Comparison of ENCODE assay signal across 26 cellular contexts in genomic region chr18:7173216-7173615, GRCh38. TPM values are rescaled to one million over a fixed set of nuclear protein-coding genes. Genes with fewer than 3 reads are reported as not detected.
DNase-seq lines count a peak whose midpoint lies in the region; ATAC-seq, FAIRE-seq and TF ChIP-seq lines count a peak whose summit lies in the region.
"Had no signal": no experiment of that assay in that cellular context is flagged by ENCODE, and none has a peak within 500 bp of the region (broad histone marks: within the 10 kb centered on the region; RNA-seq: fewer than 3 reads in every experiment).

No MANE protein-coding gene starts in this region.

- H3K4me2 ChIP-seq in mesendoderm (ENCODE audit: low read length) (peak overlapping the region; percentile 24), trophoblast cell (ENCODE audit: low read length) (no peak overlapping the region), HepG2 (ENCODE audit: low read depth, low read length) (no peak overlapping the region)
- H3K4me2 ChIP-seq: BLaER1 had no signal

- no TSS peak for BruUV-seq in HepG2 (replicated peaks; lab: Mats Ljungman, UMichigan)

- H4K8ac ChIP-seq in mesendoderm (ENCODE audit: low read depth, low read length) (no peak overlapping the region), trophoblast cell (ENCODE audit: low read depth, low read length) (no peak overlapping the region)

- H3K9me3 Mint-ChIP-seq in type B pancreatic cell: no peaks in the 10 kb centered on the region
- H3K9me3 Mint-ChIP-seq: CD14-positive monocyte had no signal

- H3K18ac ChIP-seq in mesendoderm (ENCODE audit: low read length): peak overlapping the region; percentile 33
- peak overlapping the region; percentile 51 for H3K18ac ChIP-seq in trophoblast cell (ENCODE audit: low read length)

- H3K4ac ChIP-seq in mesendoderm (ENCODE audit: low read depth, low read length): no peak overlapping the region
- H3K4ac ChIP-seq in trophoblast cell (ENCODE audit: low read depth, low read length): no peak overlapping the region

- H3K36me3 ChIP-seq in mesendoderm (ENCODE audit: control insufficient read depth, insufficient read depth, low read length): no peaks in the 10 kb centered on the region
- no peaks in the 10 kb centered on the region for H3K36me3 ChIP-seq in trophoblast cell (ENCODE audit: control insufficient read depth in 1 of 2, insufficient read depth in 2 of 2, low read length in 2 of 2)
- H3K36me3 ChIP-seq in HepG2 (replicated peaks in 1 of 2; ENCODE audit: control insufficient read depth in 1 of 2, insufficient read depth in 2 of 2, low read length in 2 of 2): no peaks in the 10 kb centered on the region
- H3K36me3 ChIP-seq: BE2C, BLaER1 had no signal

- H4K12ac ChIP-seq in trophoblast cell (ENCODE audit: low read depth, low read length): no peak overlapping the region

- H3K79me1 ChIP-seq in mesendoderm (ENCODE audit: low read length): no peaks in the 10 kb centered on the region
- peaks cover 18% of the 10 kb centered on the region for H3K79me1 ChIP-seq in trophoblast cell (ENCODE audit: low read length)

- WGBS in mesendoderm (ENCODE audit: extremely low coverage, insufficient coverage, low lambda C conversion rate): no CpG with 5 or more reads among the region's 15 CpGs
- no CpG with 5 or more reads among the region's 15 CpGs for WGBS in trophoblast cell (ENCODE audit: extremely low coverage, insufficient coverage, insufficient read length)
- 57% methylated on average over 8 of the region's 15 CpGs for WGBS in HepG2 (ENCODE audit: low lambda C conversion rate)

- in situ Hi-C loops in HepG2 (cut with HindIII; ENCODE audit: extremely low pct_ligation_motif_present, low pct_unique_long_range_greater_than_20kb): loop anchor here (10.0 to 25.0 kb wide), 2 partner anchors 136 to 248 kb away; no protein-coding TSS in a partner anchor

- no peaks in the 10 kb centered on the region for H3K36me3 Mint-ChIP-seq in type B pancreatic cell
- H3K36me3 Mint-ChIP-seq: CD14-positive monocyte; CD4-positive, alpha-beta memory T cell; CD4-positive, CD25-positive, alpha-beta regulatory T cell; CD8-positive, alpha-beta memory T cell had no signal

- peaks cover 7% of the 10 kb centered on the region for H3K4me1 ChIP-seq in mesendoderm (ENCODE audit: control insufficient read depth, low read depth, low read length)
- peaks cover 20 to 28% of the 10 kb centered on the region in 2 experiments for H3K4me1 ChIP-seq in trophoblast cell (ENCODE audit: control insufficient read depth in 1 of 2, insufficient read depth in 2 of 2, low read length in 2 of 2)
- H3K4me1 ChIP-seq in HepG2 (ENCODE audit: insufficient read depth, low read length): no peaks in the 10 kb centered on the region
- H3K4me1 ChIP-seq: BE2C, BLaER1 had no signal

- H2AFZ ChIP-seq in trophoblast cell (ENCODE audit: insufficient read depth, low read length, poor library complexity): no peak overlapping the region
- no peak overlapping the region for H2AFZ ChIP-seq in HepG2 (ENCODE audit: low read length)

- TF ChIP-seq POLR2A in HepG2 (IDR thresholded peaks at IDR 0.05; ENCODE audit: insufficient read depth in 1 of 2, low read depth in 2 of 2, low read length in 2 of 2): no peak

- TF ChIP-seq CTCF in type B pancreatic cell (conservative IDR thresholded peaks at IDR 0.05) (no peak), HepG2 (CRISPR knock-in tag; IDR thresholded peaks at IDR 0.05) (no peak)

- H3K14ac ChIP-seq in trophoblast cell (ENCODE audit: low read length): peak overlapping the region; percentile 12

- no peak overlapping the region for H4K5ac ChIP-seq in mesendoderm (ENCODE audit: low read length)

- peak overlapping the region; percentile 24 for H2BK12ac ChIP-seq in trophoblast cell (ENCODE audit: low read length)

- H2BK15ac ChIP-seq in mesendoderm (replicated peaks; ENCODE audit: low read depth): no peak overlapping the region

- CTCF ChIA-PET in HepG2 (lab: Yijun Ruan, JAX; ENCODE audit: low intra/inter-chr PET ratio, low total read pairs): no interaction called here

- TF ChIP-seq EP300 in HepG2 (IDR thresholded peaks at IDR 0.05; ENCODE audit: low read depth in 2 of 2, low read length in 2 of 2) (no peak), HepG2 (CRISPR knock-in tag; IDR thresholded peaks at IDR 0.05; ENCODE audit: borderline replicate concordance) (no peak)

- H3K9ac ChIP-seq in mesendoderm (ENCODE audit: low read length) (no peak overlapping the region), trophoblast cell (ENCODE audit: low read length) (no peak overlapping the region), HepG2 (ENCODE audit: insufficient read depth, low read depth, low read length) (no peak overlapping the region)
- H3K9ac ChIP-seq: BLaER1 had no signal

- no peak overlapping the region for H3K27ac Mint-ChIP-seq in type B pancreatic cell
- H3K27ac Mint-ChIP-seq: CD14-positive monocyte; CD4-positive, alpha-beta memory T cell; CD4-positive, CD25-positive, alpha-beta regulatory T cell; CD8-positive, alpha-beta memory T cell had no signal

- H3K27ac ChIP-seq in mesendoderm (ENCODE audit: low read depth, low read length): peak overlapping the region; percentile 49
- peak overlapping the region; percentile 30 for H3K27ac ChIP-seq in trophoblast cell (ENCODE audit: low read depth, low read length)
- no peak overlapping the region for H3K27ac ChIP-seq in HepG2 (ENCODE audit: extremely low read length, insufficient read depth, low read length)
- H3K27ac ChIP-seq: BLaER1 had no signal

- H3K79me2 ChIP-seq in mesendoderm (ENCODE audit: control insufficient read depth, insufficient read depth, low read length): no peaks in the 10 kb centered on the region
- no peaks in the 10 kb centered on the region for H3K79me2 ChIP-seq in trophoblast cell (ENCODE audit: control insufficient read depth, insufficient read depth, low read length, poor library complexity)
- no peaks in the 10 kb centered on the region for H3K79me2 ChIP-seq in HepG2 (ENCODE audit: insufficient read depth, low read length)

- ATAC-seq in left lobe of liver: no peak
- no peak for ATAC-seq in HepG2

- TF ChIP-seq RAD21 in HepG2 (CRISPR knock-in tag; IDR thresholded peaks at IDR 0.05): no peak

- H2BK120ac ChIP-seq in mesendoderm (ENCODE audit: low read depth, low read length) (no peak overlapping the region), trophoblast cell (ENCODE audit: insufficient read depth, low read length, poor library complexity) (no peak overlapping the region)

- H3K9me3 ChIP-seq in trophoblast cell (ENCODE audit: insufficient read depth, low read depth, low read length) (no peaks in the 10 kb centered on the region), HepG2 (ENCODE audit: low read length) (no peaks in the 10 kb centered on the region)
- H3K9me3 ChIP-seq: BE2C, BLaER1 had no signal

- peaks cover 4% of the 10 kb centered on the region for H3K4me1 Mint-ChIP-seq in type B pancreatic cell (ENCODE audit: unreplicated experiment)
- H3K4me1 Mint-ChIP-seq: CD4-positive, alpha-beta memory T cell; CD4-positive, CD25-positive, alpha-beta regulatory T cell; CD8-positive, alpha-beta memory T cell had no signal

- H3K4me3 ChIP-seq in mesendoderm (ENCODE audit: low read length): no peak overlapping the region
- H3K4me3 ChIP-seq in trophoblast cell (ENCODE audit: low read depth, low read length): no peak overlapping the region
- no peak overlapping the region for H3K4me3 ChIP-seq in HepG2 (replicated peaks in 1 of 3; ENCODE audit: insufficient read depth in 1 of 3, low read depth in 2 of 3, low read length in 3 of 3)
- H3K4me3 ChIP-seq: BLaER1 had no signal

- no peaks in the 10 kb centered on the region for H4K20me1 ChIP-seq in HepG2 (ENCODE audit: insufficient read depth, low read length)
- H4K20me1 ChIP-seq: BLaER1 had no signal

- H2BK5ac ChIP-seq in mesendoderm (ENCODE audit: low read length) (peak overlapping the region; percentile 91), trophoblast cell (ENCODE audit: low read depth, low read length, poor library complexity) (no peak overlapping the region)

- POLR2A ChIA-PET in HepG2 (lab: Yijun Ruan, JAX): no interaction called here

- no peak for FAIRE-seq in HepG2 (lab: Jason Lieb, UNC)
- FAIRE-seq: A204.1, D721Med, G401.6, GM12891, GM19239 had no signal

- H3K27me3 ChIP-seq in mesendoderm (ENCODE audit: insufficient read depth, low read length, poor library complexity) (no peaks in the 10 kb centered on the region), trophoblast cell (ENCODE audit: insufficient read depth, low read length) (no peaks in the 10 kb centered on the region), HepG2 (ENCODE audit: control insufficient read depth in 1 of 2, insufficient read depth in 2 of 2, low read length in 2 of 2) (peaks cover 0 to 7% of the 10 kb centered on the region in 2 experiments; a peak in 1 of 5 replicates)
- H3K27me3 ChIP-seq: BE2C, BLaER1 had no signal

- peak overlapping the region; percentile 38 for H4K91ac ChIP-seq in trophoblast cell (ENCODE audit: low read depth, low read length)

- H3K23ac ChIP-seq in mesendoderm (ENCODE audit: low read length): no peak overlapping the region
- no peak overlapping the region for H3K23ac ChIP-seq in trophoblast cell (ENCODE audit: low read length)

- H3K27me3 Mint-ChIP-seq in type B pancreatic cell: no peaks in the 10 kb centered on the region
- H3K27me3 Mint-ChIP-seq: CD4-positive, alpha-beta memory T cell; CD4-positive, CD25-positive, alpha-beta regulatory T cell had no signal

- H2AK5ac ChIP-seq in mesendoderm (ENCODE audit: low read length): no peak overlapping the region
- H2AK5ac ChIP-seq in trophoblast cell (ENCODE audit: low read length): no peak overlapping the region

- peak overlapping the region; percentile 73 for H3K56ac ChIP-seq in mesendoderm (ENCODE audit: low read length)

- DNase-seq in mesendoderm (peak; percentile 58), trophoblast cell (peak; percentile 95 to 99), type B pancreatic cell (ENCODE audit: extremely low spot score, unreplicated experiment) (peak; percentile 39), left lobe of liver (ENCODE audit: low spot score) (no peak), HepG2 (ENCODE audit: low spot score) (no peak), HT-29 (ENCODE audit: low spot score) (no peak)
- DNase-seq: 8988T; ACHN; BE2C; C1 segment of cervical spinal cord; Calu3; CD4-positive, alpha-beta memory T cell; CD4-positive, CD25-positive, alpha-beta regulatory T cell; CD8-positive, alpha-beta memory T cell; COR-L47; DMS79 treated with DMSO at 0.1 percent for 48 hours; GF-D8 had no signal

- H3K4me3 Mint-ChIP-seq in type B pancreatic cell: no peak overlapping the region
- H3K4me3 Mint-ChIP-seq: CD14-positive monocyte; CD4-positive, alpha-beta memory T cell; CD4-positive, CD25-positive, alpha-beta regulatory T cell; CD8-positive, alpha-beta memory T cell had no signal

- intact Hi-C loops in HepG2 (cut with micrococcal nuclease; ENCODE audit: unreplicated experiment): no loop called here

RNA-seq across cellular contexts. Expression of gene LAMA1, which starts 55.6 kb away (rescaled TPM):
- polyA plus RNA-seq in mesendoderm (2013, experiment 1 of 2): 13.5 TPM
- polyA plus RNA-seq in mesendoderm (2013, experiment 2 of 2): 13.6 TPM
- 113 and 116 TPM in 2 replicates for polyA plus RNA-seq in trophoblast cell (2013)
- 59.3 and 75.0 TPM in 2 replicates for total RNA-seq in type B pancreatic cell (ENCODE audit: low replicate concordance)
- total RNA-seq in left lobe of liver: 0.33 TPM
- total RNA-seq in HepG2 (2016; rRNA removed; fragmentation: Illumina TruSeq; extraction: Trizol): 0.44 and 0.52 TPM in 2 replicates
- 0.09 and 0.20 TPM in 2 replicates for total RNA-seq in HepG2 (2016; cell fraction: cytosol; rRNA removed; fragmentation: Illumina TruSeq; extraction: Trizol; ENCODE audit: low read depth)
- total RNA-seq in HepG2 (2016; cell fraction: insoluble cytoplasmic fraction; rRNA removed; fragmentation: Illumina TruSeq; extraction: Trizol): 0.28 and 0.43 TPM in 2 replicates
- 0.21 and 0.28 TPM in 2 replicates for total RNA-seq in HepG2 (2016; cell fraction: membrane; rRNA removed; fragmentation: Illumina TruSeq; extraction: Trizol)
- total RNA-seq in HepG2 (2016; cell fraction: nucleus; rRNA removed; fragmentation: Illumina TruSeq; extraction: Trizol): 0.31 and 0.44 TPM in 2 replicates
- 0.05 TPM in 2 replicates for polyA plus RNA-seq in HepG2 (2011; rRNA removed)
- 0.05 and 0.10 TPM in 2 replicates for polyA plus RNA-seq in HepG2 (2011; cell fraction: cytosol; rRNA removed)
- polyA plus RNA-seq in HepG2 (2011; cell fraction: nucleus; rRNA removed): 0.13 and 0.23 TPM in 2 replicates
- polyA plus RNA-seq in HepG2 (2012): 0.25 and 0.28 TPM in 2 replicates
- polyA plus RNA-seq in HepG2 (2016; cell fraction: cytosol; fragmentation: Illumina TruSeq; extraction: Trizol; ENCODE audit: low read depth): 0.09 and 0.20 TPM in 2 replicates
- 0.22 and 0.35 TPM in 2 replicates for polyA plus RNA-seq in HepG2 (2016; cell fraction: insoluble cytoplasmic fraction; fragmentation: Illumina TruSeq; extraction: Trizol; ENCODE audit: low read depth)
- polyA plus RNA-seq in HepG2 (2016; cell fraction: membrane; fragmentation: Illumina TruSeq; extraction: Trizol; ENCODE audit: low read depth): 0.06 and 0.13 TPM in 2 replicates
- 0.70 and 0.73 TPM in 2 replicates for polyA plus RNA-seq in HepG2 (2016; cell fraction: nucleus; fragmentation: Illumina TruSeq; extraction: Trizol; ENCODE audit: insufficient read depth, low read depth)
- polyA minus RNA-seq in HepG2 (2011; rRNA and poly(A)+ RNA removed; ENCODE audit: low replicate concordance): 0.16 and 232 TPM in 2 replicates
- polyA minus RNA-seq in HepG2 (2011; cell fraction: cytosol; rRNA and poly(A)+ RNA removed): 0.59 and 0.97 TPM in 2 replicates
- 0.26 and 0.37 TPM in 2 replicates for polyA minus RNA-seq in HepG2 (2011; cell fraction: nucleus; rRNA and poly(A)+ RNA removed)
- not detected in 2 replicates for total RNA-seq in HT-29 (2014; rRNA removed; shearing (Covaris generic))
- total RNA-seq: A673; Calu3; CD4-positive, alpha-beta memory T cell; CD4-positive, CD25-positive, alpha-beta regulatory T cell; CD8-positive, alpha-beta memory T cell had no signal
- polyA plus RNA-seq: CD14-positive monocyte; CD4-positive, alpha-beta memory T cell; CD4-positive, CD25-positive, alpha-beta regulatory T cell; CD8-positive, alpha-beta memory T cell had no signal

RNA-seq across cellular contexts. Expression of gene LRRC30, which starts 57.7 kb away (rescaled TPM):
- not detected for polyA plus RNA-seq in mesendoderm (2013, experiment 1 of 2)
- not detected for polyA plus RNA-seq in mesendoderm (2013, experiment 2 of 2)
- polyA plus RNA-seq in trophoblast cell (2013): not detected in 2 replicates
- total RNA-seq in type B pancreatic cell (ENCODE audit: low replicate concordance) (not detected in 2 replicates), left lobe of liver (not detected), HepG2 (2016; rRNA removed; fragmentation: Illumina TruSeq; extraction: Trizol) (not detected in 2 replicates)
- not detected in 2 replicates for total RNA-seq in HepG2 (2016; cell fraction: cytosol; rRNA removed; fragmentation: Illumina TruSeq; extraction: Trizol; ENCODE audit: low read depth)
- total RNA-seq in HepG2 (2016; cell fraction: insoluble cytoplasmic fraction; rRNA removed; fragmentation: Illumina TruSeq; extraction: Trizol): not detected in 2 replicates
- total RNA-seq in HepG2 (2016; cell fraction: membrane; rRNA removed; fragmentation: Illumina TruSeq; extraction: Trizol): not detected in 2 replicates
- total RNA-seq in HepG2 (2016; cell fraction: nucleus; rRNA removed; fragmentation: Illumina TruSeq; extraction: Trizol): not detected in 2 replicates
- polyA plus RNA-seq in HepG2 (2011; rRNA removed): not detected in 2 replicates
- not detected in 2 replicates for polyA plus RNA-seq in HepG2 (2011; cell fraction: cytosol; rRNA removed)
- polyA plus RNA-seq in HepG2 (2011; cell fraction: nucleus; rRNA removed): not detected in 2 replicates
- polyA plus RNA-seq in HepG2 (2012): not detected in 2 replicates
- polyA plus RNA-seq in HepG2 (2016; cell fraction: cytosol; fragmentation: Illumina TruSeq; extraction: Trizol; ENCODE audit: low read depth): not detected in 2 replicates
- polyA plus RNA-seq in HepG2 (2016; cell fraction: insoluble cytoplasmic fraction; fragmentation: Illumina TruSeq; extraction: Trizol; ENCODE audit: low read depth): not detected in 2 replicates
- polyA plus RNA-seq in HepG2 (2016; cell fraction: membrane; fragmentation: Illumina TruSeq; extraction: Trizol; ENCODE audit: low read depth): not detected in 2 replicates
- polyA plus RNA-seq in HepG2 (2016; cell fraction: nucleus; fragmentation: Illumina TruSeq; extraction: Trizol; ENCODE audit: insufficient read depth, low read depth): not detected in 2 replicates
- polyA minus RNA-seq in HepG2 (2011; rRNA and poly(A)+ RNA removed; ENCODE audit: low replicate concordance): not detected in 2 replicates
- not detected in 2 replicates for polyA minus RNA-seq in HepG2 (2011; cell fraction: cytosol; rRNA and poly(A)+ RNA removed)
- polyA minus RNA-seq in HepG2 (2011; cell fraction: nucleus; rRNA and poly(A)+ RNA removed): not detected in 2 replicates
- total RNA-seq in HT-29 (2014; rRNA removed; shearing (Covaris generic)): not detected in 2 replicates
- total RNA-seq: A673; Calu3; CD4-positive, alpha-beta memory T cell; CD4-positive, CD25-positive, alpha-beta regulatory T cell; CD8-positive, alpha-beta memory T cell had no signal
- polyA plus RNA-seq: AG04450; CD14-positive monocyte; CD4-positive, alpha-beta memory T cell; CD4-positive, CD25-positive, alpha-beta regulatory T cell; CD8-positive, alpha-beta memory T cell had no signal

Comparison
In these comparisons a context has a peak if more than half of its experiments do, and no peak if none do; other contexts are left out.
1. DNase-seq: peak in mesendoderm (single experiment), trophoblast cell (2 of 2) and type B pancreatic cell (single experiment); none in left lobe of liver (single experiment), HepG2 (single experiment) and HT-29 (single experiment).
2. RNA of gene LAMA1, which starts 55.6 kb away (total RNA-seq): 59.3 to 75.0 TPM in type B pancreatic cell; 0.09 to 0.52 TPM in HepG2, 0.33 TPM in left lobe of liver (single experiment) and not detected in HT-29; every median in the first group is over 10 times any median in the second.